1 cellular context compared by ENCODE assay signal in the genomic region with DNA sequence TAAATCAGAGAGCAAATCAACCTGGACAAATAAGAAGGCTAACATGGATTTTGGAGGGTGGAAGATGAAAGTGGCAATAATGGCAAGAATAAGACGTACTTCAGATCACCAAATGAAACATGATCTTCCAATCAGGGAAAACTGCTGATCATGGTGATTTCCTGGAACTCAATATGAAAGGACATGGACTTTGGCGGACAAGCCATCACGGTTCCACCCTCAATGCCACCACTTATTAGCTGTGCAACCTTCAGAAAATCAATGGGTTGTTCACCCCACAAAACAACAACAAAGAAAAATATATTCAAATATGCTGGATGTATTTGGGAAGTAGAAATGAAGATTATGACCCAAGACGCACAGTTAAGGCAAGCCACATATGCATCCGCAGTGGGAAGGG.
A peak's percentile ranks its signal among the peaks of the same experiment; 100 is the strongest.
TF ChIP-seq lines count a peak whose summit lies in the region.

No MANE protein-coding gene starts in this region.

TF ChIP-seq in K562, 482 proteins besides CTCF, POLR2A, EP300 and RAD21 (continued from another document):
- TF ChIP-seq, protein P1, sequence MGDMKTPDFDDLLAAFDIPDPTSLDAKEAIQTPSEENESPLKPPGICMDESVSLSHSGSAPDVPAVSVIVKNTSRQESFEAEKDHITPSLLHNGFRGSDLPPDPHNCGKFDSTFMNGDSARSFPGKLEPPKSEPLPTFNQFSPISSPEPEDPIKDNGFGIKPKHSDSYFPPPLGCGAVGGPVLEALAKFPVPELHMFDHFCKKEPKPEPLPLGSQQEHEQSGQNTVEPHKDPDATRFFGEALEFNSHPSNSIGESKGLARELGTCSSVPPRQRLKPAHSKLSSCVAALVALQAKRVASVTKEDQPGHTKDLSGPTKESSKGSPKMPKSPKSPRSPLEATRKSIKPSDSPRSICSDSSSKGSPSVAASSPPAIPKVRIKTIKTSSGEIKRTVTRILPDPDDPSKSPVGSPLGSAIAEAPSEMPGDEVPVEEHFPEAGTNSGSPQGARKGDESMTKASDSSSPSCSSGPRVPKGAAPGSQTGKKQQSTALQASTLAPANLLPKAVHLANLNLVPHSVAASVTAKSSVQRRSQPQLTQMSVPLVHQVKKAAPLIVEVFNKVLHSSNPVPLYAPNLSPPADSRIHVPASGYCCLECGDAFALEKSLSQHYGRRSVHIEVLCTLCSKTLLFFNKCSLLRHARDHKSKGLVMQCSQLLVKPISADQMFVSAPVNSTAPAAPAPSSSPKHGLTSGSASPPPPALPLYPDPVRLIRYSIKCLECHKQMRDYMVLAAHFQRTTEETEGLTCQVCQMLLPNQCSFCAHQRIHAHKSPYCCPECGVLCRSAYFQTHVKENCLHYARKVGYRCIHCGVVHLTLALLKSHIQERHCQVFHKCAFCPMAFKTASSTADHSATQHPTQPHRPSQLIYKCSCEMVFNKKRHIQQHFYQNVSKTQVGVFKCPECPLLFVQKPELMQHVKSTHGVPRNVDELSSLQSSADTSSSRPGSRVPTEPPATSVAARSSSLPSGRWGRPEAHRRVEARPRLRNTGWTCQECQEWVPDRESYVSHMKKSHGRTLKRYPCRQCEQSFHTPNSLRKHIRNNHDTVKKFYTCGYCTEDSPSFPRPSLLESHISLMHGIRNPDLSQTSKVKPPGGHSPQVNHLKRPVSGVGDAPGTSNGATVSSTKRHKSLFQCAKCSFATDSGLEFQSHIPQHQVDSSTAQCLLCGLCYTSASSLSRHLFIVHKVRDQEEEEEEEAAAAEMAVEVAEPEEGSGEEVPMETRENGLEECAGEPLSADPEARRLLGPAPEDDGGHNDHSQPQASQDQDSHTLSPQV (IDR thresholded peaks at IDR 0.05) = no peak
- TF ChIP-seq MAFF (IDR thresholded peaks at IDR 0.05; ENCODE audit: low read length) = peak; percentile 17; the same call in 1 of the 2 replicates
- peak; percentile 26; the same call in 1 of the 2 replicates for TF ChIP-seq C11orf30 (IDR thresholded peaks at IDR 0.05; ENCODE audit: low read depth)
TF ChIP-seq in K562: peak in this region for 3.
